ENCODE assay signal across 19 cellular contexts in genomic region chr1:206893380-206893779, GRCh38. TPM values are rescaled to one million over a fixed set of nuclear protein-coding genes. Genes with fewer than 3 reads are reported as not detected.
DNase-seq lines count a peak whose midpoint lies in the region; ATAC-seq and TF ChIP-seq lines count a peak whose summit lies in the region.
"Had no signal": no experiment of that assay in that cellular context is flagged by ENCODE, and none has a peak within 500 bp of the region (broad histone marks: within the 10 kb centered on the region; RNA-seq: fewer than 3 reads in every experiment).

No MANE protein-coding gene starts in this region.

- H3F3A ChIP-seq in PC-3 (ENCODE audit: low read length, unreplicated experiment) (peaks cover 5% of the 10 kb centered on the region), smooth muscle cell (ENCODE audit: low read depth) (no peaks in the 10 kb centered on the region)

- peak overlapping the region; percentile 19 for H3K27ac ChIP-seq in PC-3 (ENCODE audit: low read length)
- H3K27ac ChIP-seq in fibroblast of lung (ENCODE audit: insufficient read depth, low read length) = peak overlapping the region; percentile 52
- peak overlapping the region; percentile 61 for H3K27ac ChIP-seq in smooth muscle cell (ENCODE audit: low read depth)
- H3K27ac ChIP-seq: BLaER1, RWPE1 had no signal

- no peaks in the 10 kb centered on the region for H3K27me3 Mint-ChIP-seq in activated naive CD8-positive, alpha-beta T cell
- H3K27me3 Mint-ChIP-seq in activated naive CD8-positive, alpha-beta T cell treated with anti-CD3 and anti-CD28 coated beads, Interleukin-2, amount 50 U/mL, for 24 hours = no peaks in the 10 kb centered on the region

- 84% methylated on average over 2 of the region's 2 CpGs for WGBS in smooth muscle cell (ENCODE audit: low lambda C conversion rate)

- no peak for TF ChIP-seq CTCF in PC-3 (conservative IDR thresholded peaks at IDR 0.05; ENCODE audit: low read depth, low read length)
- TF ChIP-seq CTCF in fibroblast of lung (conservative IDR thresholded peaks at IDR 0.05 in 1 of 2, IDR thresholded peaks at IDR 0.05 in 1 of 2; ENCODE audit: low read depth in 1 of 2, low read length in 2 of 2) = no peak
- no peak for TF ChIP-seq CTCF in smooth muscle cell (IDR thresholded peaks at IDR 0.05; ENCODE audit: borderline replicate concordance, insufficient read depth, poor library complexity, severe bottlenecking)

- peak overlapping the region; percentile 1; the same call in 1 of the 2 replicates for H3K9ac ChIP-seq in PC-3 (ENCODE audit: low read length)
- H3K9ac ChIP-seq in fibroblast of lung (ENCODE audit: insufficient read depth, low read length) = no peak overlapping the region
- no peak overlapping the region for H3K9ac ChIP-seq in smooth muscle cell (ENCODE audit: low read depth)
- H3K9ac ChIP-seq: BLaER1 had no signal

- H3K4me1 Mint-ChIP-seq in activated naive CD8-positive, alpha-beta T cell (ENCODE audit: low read depth) = peaks cover 64% of the 10 kb centered on the region
- peaks cover 90% of the 10 kb centered on the region for H3K4me1 Mint-ChIP-seq in activated naive CD8-positive, alpha-beta T cell treated with anti-CD3 and anti-CD28 coated beads, Interleukin-2, amount 50 U/mL, for 24 hours

- H3K27ac Mint-ChIP-seq in activated naive CD8-positive, alpha-beta T cell = peak overlapping the region; percentile 5
- no peak overlapping the region for H3K27ac Mint-ChIP-seq in activated naive CD8-positive, alpha-beta T cell treated with anti-CD3 and anti-CD28 coated beads, Interleukin-2, amount 50 U/mL, for 24 hours
- H3K27ac Mint-ChIP-seq: IgD-negative memory B cell had no signal

- H4K20me1 ChIP-seq in PC-3 (ENCODE audit: low read length) = no peaks in the 10 kb centered on the region
- H4K20me1 ChIP-seq in fibroblast of lung (ENCODE audit: control insufficient read depth, extremely low read depth, insufficient read depth, low read length) = no peaks in the 10 kb centered on the region
- no peaks in the 10 kb centered on the region for H4K20me1 ChIP-seq in smooth muscle cell (ENCODE audit: low read depth)
- H4K20me1 ChIP-seq: BLaER1 had no signal

- H3K4me2 ChIP-seq in PC-3 (ENCODE audit: low read length) = no peak overlapping the region
- H3K4me2 ChIP-seq in fibroblast of lung (ENCODE audit: extremely low read depth, insufficient read depth, low read length) = no peak overlapping the region
- no peak overlapping the region for H3K4me2 ChIP-seq in smooth muscle cell
- H3K4me2 ChIP-seq: BLaER1 had no signal

- no peak overlapping the region for H3K4me3 ChIP-seq in PC-3 (ENCODE audit: low read length)
- no peak overlapping the region for H3K4me3 ChIP-seq in fibroblast of lung (replicated peaks in 1 of 4; ENCODE audit: control extremely low read depth in 1 of 4, insufficient read depth in 1 of 4, low read depth in 3 of 4, low read length in 4 of 4)
- H3K4me3 ChIP-seq in smooth muscle cell = no peak overlapping the region
- H3K4me3 ChIP-seq: BLaER1, HAP-1, SJSA1 had no signal

- H3K36me3 ChIP-seq in PC-3 (ENCODE audit: low read depth, low read length) = no peaks in the 10 kb centered on the region
- H3K36me3 ChIP-seq in fibroblast of lung (ENCODE audit: control insufficient read depth, insufficient read depth, low read length) = no peaks in the 10 kb centered on the region
- no peaks in the 10 kb centered on the region for H3K36me3 ChIP-seq in smooth muscle cell (ENCODE audit: low read depth)
- H3K36me3 ChIP-seq: BLaER1, HAP-1, SJSA1 had no signal

- POLR2A ChIA-PET in PC-3 (lab: Charles Lee; ENCODE audit: unreplicated experiment) = no interaction called here

- CTCF ChIA-PET in PC-3 (lab: Charles Lee) = interaction anchor here (0.5 kb wide), 1 partner anchor 12 kb away, joined by 3 read pairs; no protein-coding TSS in a partner anchor

- no peak for ATAC-seq in activated naive CD8-positive, alpha-beta T cell treated with anti-CD3 and anti-CD28 coated beads, Interleukin-2, amount 50 U/mL, for 24 hours
- no peak for ATAC-seq in PC-3
- no peak for ATAC-seq in GM19467 (IDR thresholded peaks at IDR 0.05; ENCODE audit: unreplicated experiment)

- no peak overlapping the region for H3K4me3 Mint-ChIP-seq in activated naive CD8-positive, alpha-beta T cell
- H3K4me3 Mint-ChIP-seq in activated naive CD8-positive, alpha-beta T cell treated with anti-CD3 and anti-CD28 coated beads, Interleukin-2, amount 50 U/mL, for 24 hours = no peak overlapping the region

- no peak for DNase-seq in activated naive CD8-positive, alpha-beta T cell treated with anti-CD3 and anti-CD28 coated beads, Interleukin-2, amount 50 U/mL, for 24 hours
- DNase-seq in PC-3 (no peak), fibroblast of lung (ENCODE audit: low read depth in 2 of 2) (no peak), smooth muscle cell (lab: John Stamatoyannopoulos, UW; ENCODE audit: unreplicated experiment) (no peak), NCI-H69 (lab: John Stamatoyannopoulos, UW) (no peak), HuH-7.5 (ENCODE audit: low spot score) (no peak)
- DNase-seq: NCI-H1092, NCI-H1694 treated with DMSO at 0.1 percent for 48 hours, NCI-H446, NCI-H774, OCI-M1 had no signal

- no peaks in the 10 kb centered on the region for H3K9me3 Mint-ChIP-seq in activated naive CD8-positive, alpha-beta T cell (ENCODE audit: low read depth)
- H3K9me3 Mint-ChIP-seq in activated naive CD8-positive, alpha-beta T cell treated with anti-CD3 and anti-CD28 coated beads, Interleukin-2, amount 50 U/mL, for 24 hours = no peaks in the 10 kb centered on the region
- H3K9me3 Mint-ChIP-seq: IgD-negative memory B cell had no signal

- no peaks in the 10 kb centered on the region for H3K27me3 ChIP-seq in PC-3 (ENCODE audit: low read length)
- no peaks in the 10 kb centered on the region for H3K27me3 ChIP-seq in fibroblast of lung (ENCODE audit: control insufficient read depth, insufficient read depth, low read length)
- H3K27me3 ChIP-seq in smooth muscle cell (ENCODE audit: low read depth) = no peaks in the 10 kb centered on the region
- H3K27me3 ChIP-seq: BLaER1, SJSA1 had no signal

- H3K79me2 ChIP-seq in PC-3 (ENCODE audit: low read length) (no peaks in the 10 kb centered on the region), fibroblast of lung (ENCODE audit: control insufficient read depth, insufficient read depth, low read length) (no peaks in the 10 kb centered on the region), smooth muscle cell (ENCODE audit: low read depth) (no peaks in the 10 kb centered on the region)

- H3K4me1 ChIP-seq in PC-3 (ENCODE audit: insufficient read depth, low read length) (peaks cover 84% of the 10 kb centered on the region), fibroblast of lung (ENCODE audit: control insufficient read depth, extremely low read depth, insufficient read depth, low read length) (peaks cover 50% of the 10 kb centered on the region), smooth muscle cell (ENCODE audit: low read depth) (peaks cover 11% of the 10 kb centered on the region)
- H3K4me1 ChIP-seq: HAP-1 had no signal

- H3K9me3 ChIP-seq in PC-3 (ENCODE audit: low read length) = no peaks in the 10 kb centered on the region
- no peaks in the 10 kb centered on the region for H3K9me3 ChIP-seq in fibroblast of lung (ENCODE audit: control insufficient read depth, insufficient read depth, low read depth, low read length)
- H3K9me3 ChIP-seq in smooth muscle cell (replicated peaks; ENCODE audit: low read depth) = no peaks in the 10 kb centered on the region
- H3K9me3 ChIP-seq: HAP-1, SJSA1 had no signal

- no peak overlapping the region for H2AFZ ChIP-seq in PC-3 (ENCODE audit: low read length)
- H2AFZ ChIP-seq in fibroblast of lung (ENCODE audit: low read length) = no peak overlapping the region
- peak overlapping the region; percentile 9 for H2AFZ ChIP-seq in smooth muscle cell (ENCODE audit: low read depth)

- no peaks in the 10 kb centered on the region for H3K9me2 ChIP-seq in PC-3 (replicated peaks; ENCODE audit: low read length)

- no TSS peak for BruUV-seq in PC-3 (replicated peaks; lab: Mats Ljungman, UMichigan)

- H3K36me3 Mint-ChIP-seq in activated naive CD8-positive, alpha-beta T cell = no peaks in the 10 kb centered on the region
- H3K36me3 Mint-ChIP-seq in activated naive CD8-positive, alpha-beta T cell treated with anti-CD3 and anti-CD28 coated beads, Interleukin-2, amount 50 U/mL, for 24 hours (ENCODE audit: low read depth) = no peaks in the 10 kb centered on the region

- intact Hi-C loops in PC-3 (cut with micrococcal nuclease) = no loop called here

RNA-seq across cellular contexts. Expression of gene IL24, which starts 3.9 kb away (rescaled TPM):
- 1.8 and 1.9 TPM in 2 replicates for total RNA-seq in PC-3 (2014; rRNA removed)
- 0.17 TPM in 1 of 2 replicates, not detected in the other for total RNA-seq in fibroblast of lung
- 0.54 TPM in 1 of 2 replicates, not detected in the other for polyA plus RNA-seq in fibroblast of lung
- polyA plus RNA-seq in fibroblast of lung (2012) = 0.13 and 0.91 TPM in 2 replicates
- 3.0 TPM in 1 of 2 replicates, not detected in the other for polyA minus RNA-seq in fibroblast of lung (ENCODE audit: low replicate concordance)
- total RNA-seq in smooth muscle cell = 1.5 and 1.8 TPM in 2 replicates
- 1.9 and 3.1 TPM in 2 replicates for polyA plus RNA-seq in smooth muscle cell

RNA-seq across cellular contexts. Expression of gene IL20, which starts 28.0 kb away (rescaled TPM):
- total RNA-seq in PC-3 (2014; rRNA removed) (not detected in 2 replicates), fibroblast of lung (not detected in 2 replicates), smooth muscle cell (not detected in 2 replicates)
- polyA plus RNA-seq in fibroblast of lung (not detected in 2 replicates), smooth muscle cell (1.6 TPM in 1 of 2 replicates, not detected in the other)
- not detected in 2 replicates for polyA plus RNA-seq in fibroblast of lung (2012)
- polyA minus RNA-seq in fibroblast of lung (ENCODE audit: low replicate concordance) = not detected in 2 replicates
- total RNA-seq: LHCN-M2 had no signal
- polyA plus RNA-seq: IgD-negative memory B cell had no signal

RNA-seq across cellular contexts. Expression of gene FCMR, which starts 28.4 kb away (rescaled TPM):
- total RNA-seq in PC-3 (2014; rRNA removed) (1.5 and 4.6 TPM in 2 replicates), fibroblast of lung (0.26 and 0.33 TPM in 2 replicates), smooth muscle cell (not detected in 2 replicates)
- polyA plus RNA-seq in fibroblast of lung (1.5 and 4.3 TPM in 2 replicates), smooth muscle cell (1.6 and 4.0 TPM in 2 replicates)
- polyA plus RNA-seq in fibroblast of lung (2012) = 2.1 and 4.9 TPM in 2 replicates
- polyA minus RNA-seq in fibroblast of lung (ENCODE audit: low replicate concordance) = 7.2 and 24.4 TPM in 2 replicates
- total RNA-seq: LHCN-M2 had no signal

RNA-seq across cellular contexts. Expression of gene PIGR, which starts 52.9 kb away (rescaled TPM):
- total RNA-seq in PC-3 (2014; rRNA removed) (not detected in 2 replicates), fibroblast of lung (not detected in 2 replicates), smooth muscle cell (not detected in 2 replicates)
- polyA plus RNA-seq in fibroblast of lung (not detected in 2 replicates), smooth muscle cell (not detected in 2 replicates)
- polyA plus RNA-seq in fibroblast of lung (2012) = not detected in 2 replicates
- not detected in 2 replicates for polyA minus RNA-seq in fibroblast of lung (ENCODE audit: low replicate concordance)
- total RNA-seq: LHCN-M2, SJSA1 had no signal
